ENCODE assay signal across 19 cellular contexts in genomic region chr3:147419731-147420360, GRCh38. TPM values are rescaled to one million over a fixed set of nuclear protein-coding genes. Genes with fewer than 3 reads are reported as not detected.
DNase-seq lines count a peak whose midpoint lies in the region; ATAC-seq and TF ChIP-seq lines count a peak whose summit lies in the region.
"Had no signal": no experiment of that assay in that cellular context is flagged by ENCODE, and none has a peak within 500 bp of the region (broad histone marks: within the 10 kb centered on the region; RNA-seq: fewer than 3 reads in every experiment).

No MANE protein-coding gene starts in this region.

- peak overlapping the region; percentile 37; the same call in 1 of the 2 replicates for H3K4me3 Mint-ChIP-seq in HFFc6

- H3K27ac Mint-ChIP-seq in HFFc6 = no peak overlapping the region

- peaks cover 8% of the 10 kb centered on the region; the same call in 1 of the 2 replicates for H3K9me3 Mint-ChIP-seq in HFFc6

- H3K4me1 ChIP-seq in iPS-15b (ENCODE audit: control insufficient read depth, insufficient read depth, low read length) = peaks cover 4% of the 10 kb centered on the region
- peaks cover 11 to 13% of the 10 kb centered on the region in 2 donors for H3K4me1 ChIP-seq in gastrocnemius medialis
- H3K4me1 ChIP-seq: BLaER1 had no signal

- ATAC-seq in gastrocnemius medialis (no peak), HG02840 (IDR thresholded peaks at IDR 0.05; ENCODE audit: low FRiP score, unreplicated experiment) (no peak)
- ATAC-seq: naive thymus-derived CD8-positive, alpha-beta T cell had no signal

- H3K27me3 Mint-ChIP-seq in HFFc6 (ENCODE audit: insufficient read depth) = peaks cover 48% of the 10 kb centered on the region

- no peak for TF ChIP-seq POLR2A in gastrocnemius medialis (IDR thresholded peaks at IDR 0.05)

- no peak for TF ChIP-seq CTCF in HFFc6 (IDR thresholded peaks at IDR 0.05)
- TF ChIP-seq CTCF in astrocyte of the spinal cord (IDR thresholded peaks at IDR 0.05; ENCODE audit: low read depth, low read length) = no peak
- no peak for TF ChIP-seq CTCF in gastrocnemius medialis (IDR thresholded peaks at IDR 0.05 in 4 of 5, conservative IDR thresholded peaks at IDR 0.05 in 1 of 5)

- intact Hi-C loops in gastrocnemius medialis (cut with DNase I; ENCODE audit: low total_unique reads) = loop anchor here (2.0 to 10.0 kb wide), 3 partner anchors 27 to 525 kb away; no protein-coding TSS in a partner anchor

- no peak overlapping the region for H3K9ac ChIP-seq in iPS-15b (ENCODE audit: low read depth, low read length)
- H3K9ac ChIP-seq: BLaER1 had no signal

- H3K4me1 Mint-ChIP-seq in HFFc6 (ENCODE audit: low read depth) = peaks cover 21% of the 10 kb centered on the region; the same call in 1 of the 2 replicates

- H3K36me3 Mint-ChIP-seq in HFFc6 (ENCODE audit: low read depth) = no peaks in the 10 kb centered on the region; the same call in 1 of the 2 replicates

- H3K4me3 ChIP-seq in astrocyte of the spinal cord (ENCODE audit: low read depth, low read length) (no peak overlapping the region), iPS-15b (ENCODE audit: low read depth, low read length) (peak overlapping the region; percentile 50), gastrocnemius medialis (peak overlapping the region; percentile 50 to 66 (median 57))
- H3K4me3 ChIP-seq: BLaER1, PC-9 had no signal

- H3K27ac ChIP-seq in gastrocnemius medialis = peak overlapping the region; percentile 77 to 80 (median 79)
- H3K27ac ChIP-seq: BLaER1, PC-9, thyroid gland had no signal

- H3K9me3 ChIP-seq in iPS-15b (ENCODE audit: control insufficient read depth, insufficient read depth, low read length) = no peaks in the 10 kb centered on the region
- no peaks in the 10 kb centered on the region for H3K9me3 ChIP-seq in gastrocnemius medialis
- H3K9me3 ChIP-seq: MG63, thyroid gland had no signal

- H3K27me3 ChIP-seq in iPS-15b (ENCODE audit: control insufficient read depth, insufficient read depth, low read length) (peaks cover 99% of the 10 kb centered on the region), gastrocnemius medialis (peaks cover 3 to 29% (median 6%) of the 10 kb centered on the region in 3 donors)
- H3K27me3 ChIP-seq: MG63 had no signal

- in situ Hi-C loops in astrocyte of the spinal cord (cut with HindIII; ENCODE audit: low sequenced_read_pairs) (no loop called here), gastrocnemius medialis (cut with MboI; ENCODE audit: low sequenced_read_pairs in 4 of 4) (no loop called here), KBM-7 (cut with MboI; ENCODE audit: low pct_unique_long_range_greater_than_20kb, low sequenced_read_pairs) (no loop called here)

- DNase-seq in HFFc6 (no peak), astrocyte of the spinal cord (ENCODE audit: low read depth, low spot score) (peak; percentile 53), gastrocnemius medialis (no peak), KBM-7 (no peak), LoVo (ENCODE audit: low spot score) (no peak), NOMO-1 treated with dmso at 0.1 percent for 144 hours (lab: John Stamatoyannopoulos, UW; ENCODE audit: unreplicated experiment) (no peak)
- DNase-seq: dermis blood vessel endothelial cell; naive thymus-derived CD8-positive, alpha-beta T cell; NCI-H2029; NCI-H526 treated with DMSO at 0.1 percent for 48 hours; stimulated activated CD4-positive, alpha-beta T cell treated with anti-CD3 and anti-CD28 coated beads, Interleukin-2, amount 100 ng/mL, for 24 hours had no signal

- H3K36me3 ChIP-seq in iPS-15b (ENCODE audit: control insufficient read depth, insufficient read depth, low read length) = no peaks in the 10 kb centered on the region
- H3K36me3 ChIP-seq in gastrocnemius medialis = no peaks in the 10 kb centered on the region
- H3K36me3 ChIP-seq: BLaER1, thyroid gland had no signal

RNA-seq across cellular contexts. Expression of gene ZIC1, which starts 10.7 kb away (rescaled TPM):
- total RNA-seq in HFFc6 (2021; fragmentation: NEBNext Ultra II Directional; extraction: Animal tissue kit (Norgen Biotek cat#: 25700)) = 1 to 10 TPM in 1 of 6 experiments, under 1 TPM in 5; 0.43 to 1.0 (median 0.57) TPM
- total RNA-seq in gastrocnemius medialis = 1 to 10 TPM; 3.3 to 5.2 (median 4.3) TPM
- total RNA-seq: dermis blood vessel endothelial cell; fibroblast of lung; naive thymus-derived CD8-positive, alpha-beta T cell; PC-9; renal cortical epithelial cell; thyroid gland had no signal

RNA-seq across cellular contexts. Expression of gene ZIC4, which starts 13.5 kb away (rescaled TPM):
- total RNA-seq in HFFc6 (2021; fragmentation: NEBNext Ultra II Directional; extraction: Animal tissue kit (Norgen Biotek cat#: 25700)) = under 1 TPM; 0.28 to 0.58 (median 0.49) TPM
- total RNA-seq in gastrocnemius medialis = under 1 TPM in 3 of 4 donors, not detected in 1; 0.19 to 0.47 (median 0.39) TPM
- total RNA-seq: dermis blood vessel endothelial cell; fibroblast of lung; naive thymus-derived CD8-positive, alpha-beta T cell; PC-9; renal cortical epithelial cell; thyroid gland had no signal
